30 cellular contexts compared by ENCODE assay signal in the genomic region with DNA sequence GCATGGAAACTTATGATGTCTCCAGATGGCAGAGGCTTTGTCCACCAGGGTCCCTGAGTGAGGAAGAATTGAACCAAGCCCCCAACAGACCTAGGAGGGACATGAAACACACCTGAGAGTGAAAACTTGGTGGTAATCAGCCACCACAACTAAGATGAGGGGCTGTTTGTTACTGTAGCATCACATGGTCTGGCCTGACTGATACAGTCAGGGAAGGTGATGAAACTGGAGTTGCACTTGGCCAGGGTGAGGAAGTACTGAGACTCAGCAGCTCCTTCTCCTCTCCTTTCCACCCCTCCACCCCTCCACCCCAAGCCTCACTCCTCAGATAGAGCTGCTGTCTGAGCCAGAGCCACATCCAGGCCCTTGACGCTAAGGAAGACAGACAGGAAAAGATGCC. TPM values are rescaled to one million over a fixed set of nuclear protein-coding genes. Genes with fewer than 3 reads are reported as not detected.
"Had no signal": no experiment of that assay in that cellular context is flagged by ENCODE, and none has a peak within 500 bp of the region (broad histone marks: within the 10 kb centered on the region; RNA-seq: fewer than 3 reads in every experiment).

No MANE protein-coding gene starts in this region.

- H3K27ac ChIP-seq: left lung, lower lobe of right lung, ovary, right atrium auricular region, sigmoid colon, spleen, suprapubic skin, thoracic aorta, tibial artery, upper lobe of right lung had no signal

- DNase-seq: hippocampal formation; kidney glomerular epithelial cell; left cardiac atrium; left lung; lower lobe of right lung; mammary epithelial cell; mesenchymal stem cell; naive B cell; natural killer cell; nephron progenitor cell; ovary; sigmoid colon; small intestine; spleen; stimulated activated CD4-positive, alpha-beta T cell treated with anti-CD3 and anti-CD28 coated beads, Interleukin-4, amount 100 ng/mL, for 24 hours; stimulated activated naive CD4-positive, alpha-beta T cell; trophoblast cell; upper lobe of right lung had no signal

- H3K4me3 ChIP-seq: left lung, lower lobe of right lung, ovary, right atrium auricular region, sigmoid colon, spleen, suprapubic skin, thoracic aorta, tibial artery, upper lobe of right lung had no signal

- H3K27me3 ChIP-seq: ovary, right atrium auricular region, sigmoid colon, suprapubic skin, upper lobe of right lung had no signal

- H3K9me3 ChIP-seq: left lung, lower lobe of right lung, ovary, right atrium auricular region, sigmoid colon, suprapubic skin, thoracic aorta, tibial artery, upper lobe of right lung had no signal

- ATAC-seq: left cardiac atrium; left lung; lower lobe of right lung; natural killer cell; stimulated activated effector memory CD8-positive, alpha-beta T cell treated with anti-CD3 and anti-CD28 coated beads, Interleukin-12 subunit alpha, Interleukin-12 subunit beta, amount 100 ng/mL, for 72 hours; upper lobe of right lung had no signal

- H3K4me1 ChIP-seq: left lung, lower lobe of right lung, right atrium auricular region, sigmoid colon, suprapubic skin, tibial artery, upper lobe of right lung had no signal

RNA-seq across cellular contexts. Expression of gene C16orf82, which starts 37.2 kb away (rescaled TPM):
- total RNA-seq: left cardiac atrium, left lung, liver, lower lobe of right lung, mammary epithelial cell, natural killer cell, omental fat pad, progenitor cell of endocrine pancreas, pulmonary artery endothelial cell, renal cortical epithelial cell, right atrium auricular region, sigmoid colon, spleen, subcutaneous adipose tissue, suprapubic skin, thoracic aorta, upper lobe of right lung had no signal
- polyA plus RNA-seq: keratinocyte, liver, mammary epithelial cell, ovary, sigmoid colon, small intestine, spleen had no signal
